ENCODE assay signal across 8 cellular contexts in the genomic region with DNA sequence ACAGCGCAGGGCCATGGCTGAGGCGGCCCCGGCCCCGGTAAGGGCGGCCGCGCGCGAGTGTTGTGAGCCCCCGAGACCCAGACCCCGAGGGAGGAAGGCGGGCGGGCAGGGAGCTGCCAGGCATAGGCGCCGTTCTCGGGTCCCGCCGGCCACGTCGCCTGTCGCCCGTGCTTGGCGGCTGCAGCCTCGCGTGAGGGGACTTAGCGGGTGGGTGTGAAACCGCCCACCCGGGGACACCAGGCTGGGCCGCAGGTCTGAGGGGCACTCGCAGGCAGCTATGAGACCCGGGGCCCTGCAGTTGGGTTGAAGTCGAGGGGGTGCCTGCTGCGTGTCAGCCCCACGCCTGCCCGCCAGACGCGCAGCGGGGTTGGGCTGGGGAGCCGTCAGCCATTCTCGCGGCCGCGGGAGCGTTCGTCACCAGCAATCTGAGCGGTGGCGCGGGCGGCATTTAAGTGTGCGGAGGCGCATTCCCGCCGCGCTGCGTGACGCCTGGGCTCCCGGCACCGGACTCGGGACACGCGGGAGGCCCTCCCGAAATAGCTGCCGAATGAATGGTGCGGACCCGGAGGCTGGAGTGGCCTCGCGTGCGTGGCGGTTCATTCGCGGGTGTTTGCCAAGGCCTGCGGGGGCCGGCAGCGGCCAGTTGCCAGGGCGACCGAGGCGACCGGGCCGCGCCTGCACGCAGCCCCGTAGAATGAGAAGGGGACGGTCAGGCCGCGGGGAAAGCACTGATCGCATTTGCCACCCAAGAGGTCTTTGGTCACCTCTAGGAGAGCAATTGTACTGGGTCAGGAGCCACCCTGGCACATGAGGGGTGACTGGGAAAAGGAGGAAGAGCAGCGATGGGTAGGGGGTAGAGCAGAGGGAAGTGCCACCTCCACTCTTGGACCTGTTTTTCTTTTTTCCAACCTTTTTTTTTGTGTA. TPM values are rescaled to one million over a fixed set of nuclear protein-coding genes. Genes with fewer than 3 reads are reported as not detected.
DNase-seq lines count a peak whose midpoint lies in the region; ATAC-seq, FAIRE-seq and TF ChIP-seq lines count a peak whose summit lies in the region.

No MANE protein-coding gene starts in this region.

- H3K36me3 ChIP-seq in astrocyte (ENCODE audit: insufficient read depth, low read length) (no peaks in the 10 kb centered on the region), hepatocyte (replicated peaks; ENCODE audit: insufficient read depth, low read depth) (no peaks in the 10 kb centered on the region)

- H3K4me1 ChIP-seq in astrocyte (ENCODE audit: insufficient read depth, low read length): peaks cover 3% of the 10 kb centered on the region
- H3K4me1 ChIP-seq in hepatocyte (ENCODE audit: insufficient read depth): peaks cover 10% of the 10 kb centered on the region

- H3K27ac ChIP-seq in astrocyte (ENCODE audit: low read depth, low read length) (peak overlapping the region; percentile 79), hepatocyte (peak overlapping the region; percentile 98)

- WGBS in hepatocyte (ENCODE audit: low lambda C conversion rate, missing lambda C conversion rate): under 1% methylated on average over 62 of the region's 87 CpGs

- H3K4me3 Mint-ChIP-seq in T-helper 1 cell treated with Interleukin-12 subunit alpha and Interleukin-12 subunit beta and Interleukin-4 antibody, amounts not matched to agents 30 μg/mL and 1 μg/mL, for 36 hours: peak overlapping the region; percentile 80
- H3K4me3 Mint-ChIP-seq in astrocyte (ENCODE audit: unreplicated experiment): peak overlapping the region; percentile 92

- no peak for TF ChIP-seq CTCF in astrocyte (IDR thresholded peaks at IDR 0.05; ENCODE audit: insufficient read depth, low read depth, low read length)
- no peak for TF ChIP-seq CTCF in hepatocyte (IDR thresholded peaks at IDR 0.05; ENCODE audit: poor library complexity)

- no peaks in the 10 kb centered on the region for H3K27me3 Mint-ChIP-seq in T-helper 1 cell treated with Interleukin-12 subunit alpha and Interleukin-12 subunit beta and Interleukin-4 antibody, amounts not matched to agents 30 μg/mL and 1 μg/mL, for 36 hours (ENCODE audit: low read depth)
- H3K27me3 Mint-ChIP-seq in astrocyte (ENCODE audit: low read depth, unreplicated experiment): no peaks in the 10 kb centered on the region

- peaks cover 55% of the 10 kb centered on the region for H3K79me2 ChIP-seq in astrocyte (ENCODE audit: insufficient read depth, low read length)
- H3K79me2 ChIP-seq in hepatocyte: peaks cover 49% of the 10 kb centered on the region

- peak; percentile 30 for ATAC-seq in GM21381 (IDR thresholded peaks at IDR 0.05; ENCODE audit: unreplicated experiment)

- no peaks in the 10 kb centered on the region for H3K9me2 ChIP-seq in hepatocyte (replicated peaks; ENCODE audit: insufficient read depth)

- H3K4me3 ChIP-seq in astrocyte (ENCODE audit: insufficient read depth, low read depth, low read length): peak overlapping the region; percentile 77
- H3K4me3 ChIP-seq in hepatocyte: peak overlapping the region; percentile 95

- peak overlapping the region; percentile 85 for H3K9ac ChIP-seq in astrocyte (ENCODE audit: low read length)

- peaks cover 6% of the 10 kb centered on the region for H3K36me3 Mint-ChIP-seq in T-helper 1 cell treated with Interleukin-12 subunit alpha and Interleukin-12 subunit beta and Interleukin-4 antibody, amounts not matched to agents 30 μg/mL and 1 μg/mL, for 36 hours (ENCODE audit: low read depth)
- no peaks in the 10 kb centered on the region for H3K36me3 Mint-ChIP-seq in astrocyte (ENCODE audit: low read depth, unreplicated experiment)

- H3K27ac Mint-ChIP-seq in T-helper 1 cell treated with Interleukin-12 subunit alpha and Interleukin-12 subunit beta and Interleukin-4 antibody, amounts not matched to agents 30 μg/mL and 1 μg/mL, for 36 hours: peak overlapping the region; percentile 36
- peak overlapping the region; percentile 91 for H3K27ac Mint-ChIP-seq in astrocyte (ENCODE audit: unreplicated experiment)

- H4K20me1 ChIP-seq in astrocyte (ENCODE audit: insufficient read depth, low read length) (peaks cover 31% of the 10 kb centered on the region), hepatocyte (ENCODE audit: insufficient read depth, poor library complexity, severe bottlenecking) (peaks cover 28% of the 10 kb centered on the region)

- H2AFZ ChIP-seq in astrocyte (ENCODE audit: low read depth, low read length) (peak overlapping the region; percentile 76), hepatocyte (peak overlapping the region; percentile 53)

- no peaks in the 10 kb centered on the region for H3K9me3 ChIP-seq in astrocyte (ENCODE audit: insufficient read depth, low read depth, low read length)
- H3K9me3 ChIP-seq in hepatocyte (ENCODE audit: low read depth): no peaks in the 10 kb centered on the region

- FAIRE-seq in astrocyte (lab: Jason Lieb, UNC): no peak

- DNase-seq in DMS 273 treated with DMSO at 0.1 percent for 48 hours (lab: John Stamatoyannopoulos, UW) (peak; percentile 75), HT-29 (ENCODE audit: low spot score) (peak; percentile 60), astrocyte (ENCODE audit: low read depth) (peak; percentile 57), hepatocyte (ENCODE audit: low spot score) (peak; percentile 73), retina (peak; percentile 89), NCI-H1048 (lab: John Stamatoyannopoulos, UW) (no peak)

- no peaks in the 10 kb centered on the region for H3K27me3 ChIP-seq in astrocyte (ENCODE audit: insufficient read depth, low read length)
- H3K27me3 ChIP-seq in hepatocyte: no peaks in the 10 kb centered on the region

- no peaks in the 10 kb centered on the region for H3K9me3 Mint-ChIP-seq in T-helper 1 cell treated with Interleukin-12 subunit alpha and Interleukin-12 subunit beta and Interleukin-4 antibody, amounts not matched to agents 30 μg/mL and 1 μg/mL, for 36 hours
- H3K9me3 Mint-ChIP-seq in astrocyte (ENCODE audit: unreplicated experiment): no peaks in the 10 kb centered on the region

- H3K4me1 Mint-ChIP-seq in T-helper 1 cell treated with Interleukin-12 subunit alpha and Interleukin-12 subunit beta and Interleukin-4 antibody, amounts not matched to agents 30 μg/mL and 1 μg/mL, for 36 hours (ENCODE audit: low read depth): peaks cover 23% of the 10 kb centered on the region
- H3K4me1 Mint-ChIP-seq in astrocyte (ENCODE audit: low read depth, unreplicated experiment): peaks cover 16% of the 10 kb centered on the region

- H3K4me2 ChIP-seq in astrocyte (ENCODE audit: low read length): peak overlapping the region; percentile 93
- H3K4me2 ChIP-seq in hepatocyte: peak overlapping the region; percentile 96

RNA-seq across cellular contexts. Expression of a gene that starts 0.7 kb away (rescaled TPM):
- 8.2 and 13.8 TPM in 2 replicates for total RNA-seq in HT-29 (2014; rRNA removed; shearing (Covaris generic))
- total RNA-seq in astrocyte (14.6 and 16.6 TPM in 2 replicates), hepatocyte (10.7 and 12.5 TPM in 2 replicates)
- 5.1 and 8.1 TPM in 2 replicates for polyA plus RNA-seq in hepatocyte

RNA-seq across cellular contexts. Expression of a gene that starts 21.9 kb away (rescaled TPM):
- total RNA-seq in HT-29 (2014; rRNA removed; shearing (Covaris generic)): 0.39 and 1.2 TPM in 2 replicates
- total RNA-seq in astrocyte: 5.9 and 7.1 TPM in 2 replicates
- total RNA-seq in hepatocyte: 2.7 and 3.9 TPM in 2 replicates
- polyA plus RNA-seq in hepatocyte: 3.3 and 4.2 TPM in 2 replicates

RNA-seq across cellular contexts. Expression of a gene that starts 47.4 kb away (rescaled TPM):
- total RNA-seq in HT-29 (2014; rRNA removed; shearing (Covaris generic)): 47.4 and 72.1 TPM in 2 replicates
- total RNA-seq in astrocyte (26.9 and 28.1 TPM in 2 replicates), hepatocyte (16.0 and 16.7 TPM in 2 replicates)
- 5.8 and 10.8 TPM in 2 replicates for polyA plus RNA-seq in hepatocyte

RNA-seq across cellular contexts. Expression of a gene that starts 57.5 kb away (rescaled TPM):
- total RNA-seq in HT-29 (2014; rRNA removed; shearing (Covaris generic)): 9.3 and 10.4 TPM in 2 replicates
- total RNA-seq in astrocyte (7.8 and 9.9 TPM in 2 replicates), hepatocyte (5.1 and 5.7 TPM in 2 replicates)
- polyA plus RNA-seq in hepatocyte: 4.9 and 6.9 TPM in 2 replicates
